In genomic region chr16:46889942-46890300, GRCh38 we compare ENCODE assay signal across 1 cellular context.
TF ChIP-seq lines count a peak whose summit lies in the region.

No MANE protein-coding gene starts in this region.

TF ChIP-seq in HepG2, 621 proteins besides CTCF, POLR2A, EP300 and RAD21 (continued from another document):
- TF ChIP-seq ZNF446 (CRISPR knock-in tag; IDR thresholded peaks at IDR 0.05), result no peak
- no peak for TF ChIP-seq ZNF274 (CRISPR knock-in tag; IDR thresholded peaks at IDR 0.05)
- no peak for TF ChIP-seq ADNP (CRISPR knock-in tag; IDR thresholded peaks at IDR 0.05)
- TF ChIP-seq, protein P1, sequence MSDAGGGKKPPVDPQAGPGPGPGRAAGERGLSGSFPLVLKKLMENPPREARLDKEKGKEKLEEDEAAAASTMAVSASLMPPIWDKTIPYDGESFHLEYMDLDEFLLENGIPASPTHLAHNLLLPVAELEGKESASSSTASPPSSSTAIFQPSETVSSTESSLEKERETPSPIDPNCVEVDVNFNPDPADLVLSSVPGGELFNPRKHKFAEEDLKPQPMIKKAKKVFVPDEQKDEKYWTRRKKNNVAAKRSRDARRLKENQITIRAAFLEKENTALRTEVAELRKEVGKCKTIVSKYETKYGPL (CRISPR knock-in tag; IDR thresholded peaks at IDR 0.05), result no peak
- TF ChIP-seq RBFOX2 (IDR thresholded peaks at IDR 0.05; ENCODE audit: low read depth, low read length), result peak; percentile 56; the same call in 1 of the 2 replicates
- peak; percentile 33; the same call in 1 of the 2 replicates for TF ChIP-seq HNF1B (CRISPR knock-in tag; IDR thresholded peaks at IDR 0.05)
- no peak for TF ChIP-seq ZNF746 (CRISPR knock-in tag; IDR thresholded peaks at IDR 0.05)
